ENCODE assay signal across 1 cellular context in genomic region chr22:46661221-46661851, GRCh38.
TF ChIP-seq lines count a peak whose summit lies in the region.

No MANE protein-coding gene starts in this region.

TF ChIP-seq in GM23338, 12 proteins besides CTCF, POLR2A, EP300 and RAD21 (continued from another document):
- TF ChIP-seq ZNF462 (CRISPR knock-in tag; IDR thresholded peaks at IDR 0.05), result no peak
- no peak for TF ChIP-seq STAT1 (IDR thresholded peaks at IDR 0.05; ENCODE audit: unreplicated experiment)
